18 cellular contexts compared by ENCODE assay signal in the genomic region with DNA sequence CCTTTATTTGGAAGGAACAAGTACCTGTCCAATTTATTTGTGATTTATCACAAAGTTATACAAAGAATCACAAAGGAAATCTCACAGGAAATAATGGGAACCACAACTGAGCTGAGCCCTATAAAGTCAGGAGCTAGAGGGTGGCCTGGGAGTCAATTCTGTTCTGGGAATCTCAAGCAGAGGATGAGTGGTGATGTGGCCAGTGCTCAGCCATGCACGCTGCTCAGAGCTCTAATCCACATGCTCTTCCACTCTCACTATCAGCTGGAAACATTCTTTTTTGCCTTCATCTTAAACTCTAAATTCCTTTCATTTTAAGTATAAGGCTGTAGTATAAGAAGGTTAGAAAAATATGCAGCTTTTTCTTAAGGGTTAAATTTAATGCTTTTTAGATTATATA. TPM values are rescaled to one million over a fixed set of nuclear protein-coding genes. Genes with fewer than 3 reads are reported as not detected.
DNase-seq lines count a peak whose midpoint lies in the region; ATAC-seq and TF ChIP-seq lines count a peak whose summit lies in the region.
"Had no signal": no experiment of that assay in that cellular context is flagged by ENCODE, and none has a peak within 500 bp of the region (broad histone marks: within the 10 kb centered on the region; RNA-seq: fewer than 3 reads in every experiment).

No MANE protein-coding gene starts in this region.

- no peak overlapping the region for H3K27ac ChIP-seq in endodermal cell (ENCODE audit: low read depth, low read length)
- no peak overlapping the region for H3K27ac ChIP-seq in WERI-Rb-1
- H3K27ac ChIP-seq: pancreas, thoracic aorta had no signal

- H3K27me3 Mint-ChIP-seq in endodermal cell (ENCODE audit: insufficient read depth) (no peaks in the 10 kb centered on the region), mesothelial cell of epicardium (ENCODE audit: low read depth) (no peaks in the 10 kb centered on the region), endothelial cell (ENCODE audit: unreplicated experiment) (no peaks in the 10 kb centered on the region)

- H3K9me3 Mint-ChIP-seq in endodermal cell = peaks cover 2% of the 10 kb centered on the region
- no peaks in the 10 kb centered on the region for H3K9me3 Mint-ChIP-seq in mesothelial cell of epicardium
- H3K9me3 Mint-ChIP-seq in endothelial cell (ENCODE audit: unreplicated experiment) = no peaks in the 10 kb centered on the region
- H3K9me3 Mint-ChIP-seq: activated CD4-positive, alpha-beta T cell treated with anti-CD3 and anti-CD28 coated beads, Interleukin-2, amount 10 ng/mL, durations not matched to agents 7 days and 5 days; activated naive CD4-positive, alpha-beta T cell treated with anti-CD3 and anti-CD28 coated beads, Interleukin-2, amount 50 U/mL, for 24 hours; H9 had no signal

- no peaks in the 10 kb centered on the region for H3K36me3 ChIP-seq in endodermal cell (ENCODE audit: control insufficient read depth, insufficient read depth, low read length)
- H3K36me3 ChIP-seq in WERI-Rb-1 = no peaks in the 10 kb centered on the region
- H3K36me3 ChIP-seq: pancreas, thoracic aorta had no signal

- peak overlapping the region; percentile 30 for H3K27ac Mint-ChIP-seq in endodermal cell
- peak overlapping the region; percentile 72 for H3K27ac Mint-ChIP-seq in mesothelial cell of epicardium
- H3K27ac Mint-ChIP-seq in endothelial cell (ENCODE audit: unreplicated experiment) = no peak overlapping the region
- H3K27ac Mint-ChIP-seq: activated naive CD4-positive, alpha-beta T cell treated with anti-CD3 and anti-CD28 coated beads, Interleukin-2, amount 50 U/mL, for 24 hours; H9 had no signal

- H3K4me1 ChIP-seq in endodermal cell (ENCODE audit: control insufficient read depth, insufficient read depth, low read length) = no peaks in the 10 kb centered on the region
- H3K4me1 ChIP-seq: pancreas had no signal

- peaks cover 2% of the 10 kb centered on the region for H3K4me1 Mint-ChIP-seq in endodermal cell
- peaks cover 8% of the 10 kb centered on the region for H3K4me1 Mint-ChIP-seq in mesothelial cell of epicardium
- H3K4me1 Mint-ChIP-seq in endothelial cell (ENCODE audit: unreplicated experiment) = peaks cover 6% of the 10 kb centered on the region
- H3K4me1 Mint-ChIP-seq: activated CD4-positive, alpha-beta T cell treated with anti-CD3 and anti-CD28 coated beads, Interleukin-2, amount 10 ng/mL, durations not matched to agents 7 days and 5 days had no signal

- H3K4me3 ChIP-seq in AG10803 (ENCODE audit: low read length) = no peak overlapping the region
- H3K4me3 ChIP-seq in endodermal cell (ENCODE audit: low read length) = no peak overlapping the region
- H3K4me3 ChIP-seq in WERI-Rb-1 (ENCODE audit: low read depth, low read length) = no peak overlapping the region
- H3K4me3 ChIP-seq: mucosa of descending colon, pancreas, thoracic aorta had no signal

- H3K36me3 Mint-ChIP-seq in endodermal cell (ENCODE audit: low read depth) (no peaks in the 10 kb centered on the region), mesothelial cell of epicardium (no peaks in the 10 kb centered on the region), endothelial cell (ENCODE audit: low read depth, unreplicated experiment) (no peaks in the 10 kb centered on the region)
- H3K36me3 Mint-ChIP-seq: activated naive CD4-positive, alpha-beta T cell treated with anti-CD3 and anti-CD28 coated beads, Interleukin-2, amount 50 U/mL, for 24 hours had no signal

- ATAC-seq in HG03432 (IDR thresholded peaks at IDR 0.05; ENCODE audit: unreplicated experiment) = no peak
- ATAC-seq: mucosa of descending colon, pancreas had no signal

- peak; percentile 31 for DNase-seq in AG10803 (ENCODE audit: low read depth)
- peak; percentile 15 for DNase-seq in LHCN-M2 (ENCODE audit: low read depth)
- no peak for DNase-seq in endodermal cell
- no peak for DNase-seq in mesothelial cell of epicardium (ENCODE audit: low spot score in 2 of 2, unreplicated experiment in 2 of 2)
- no peak for DNase-seq in NCI-H748 treated with DMSO at 0.1 percent for 48 hours (lab: John Stamatoyannopoulos, UW)
- no peak for DNase-seq in endothelial cell (ENCODE audit: low spot score)
- no peak for DNase-seq in WERI-Rb-1
- DNase-seq: activated CD4-positive, alpha-beta T cell treated with anti-CD3 and anti-CD28 coated beads, Interleukin-2, amount 10 ng/mL, durations not matched to agents 7 days and 5 days; AML-193; H9; mucosa of descending colon; NCI-H1930; pancreas; small intestine had no signal

- H3K4me3 Mint-ChIP-seq in endodermal cell = no peak overlapping the region
- H3K4me3 Mint-ChIP-seq in mesothelial cell of epicardium = no peak overlapping the region
- H3K4me3 Mint-ChIP-seq in endothelial cell (ENCODE audit: unreplicated experiment) = no peak overlapping the region
- H3K4me3 Mint-ChIP-seq: activated CD4-positive, alpha-beta T cell treated with anti-CD3 and anti-CD28 coated beads, Interleukin-2, amount 10 ng/mL, durations not matched to agents 7 days and 5 days; activated naive CD4-positive, alpha-beta T cell treated with anti-CD3 and anti-CD28 coated beads, Interleukin-2, amount 50 U/mL, for 24 hours; H9 had no signal

- H3K27me3 ChIP-seq in endodermal cell (ENCODE audit: control insufficient read depth, insufficient read depth, low read length, poor library complexity, severe bottlenecking) = no peaks in the 10 kb centered on the region
- no peaks in the 10 kb centered on the region for H3K27me3 ChIP-seq in WERI-Rb-1 (ENCODE audit: insufficient read depth, low read depth, severe bottlenecking)
- H3K27me3 ChIP-seq: pancreas had no signal

- no peaks in the 10 kb centered on the region for H3K9me3 ChIP-seq in endodermal cell (ENCODE audit: control insufficient read depth, low read length)
- no peaks in the 10 kb centered on the region for H3K9me3 ChIP-seq in WERI-Rb-1 (ENCODE audit: severe bottlenecking)
- H3K9me3 ChIP-seq: mucosa of descending colon, pancreas, thoracic aorta had no signal

- TF ChIP-seq CTCF in AG10803 (conservative IDR thresholded peaks at IDR 0.05; ENCODE audit: low read length) = no peak
- no peak for TF ChIP-seq CTCF in endodermal cell (conservative IDR thresholded peaks at IDR 0.05)
- TF ChIP-seq CTCF in mesothelial cell of epicardium (IDR thresholded peaks at IDR 0.05; ENCODE audit: unreplicated experiment) = no peak
- no peak for TF ChIP-seq CTCF in endothelial cell (IDR thresholded peaks at IDR 0.05; ENCODE audit: unreplicated experiment)
- no peak for TF ChIP-seq CTCF in WERI-Rb-1 (IDR thresholded peaks at IDR 0.05; ENCODE audit: low read depth, low read length)

- H3K9ac ChIP-seq in endodermal cell (ENCODE audit: extremely low read depth, low read length, poor library complexity, severe bottlenecking) = no peak overlapping the region

- 50% methylated on average over 1 of the region's 1 CpG; no CpG with 5 or more reads in 1 of the 2 experiments for WGBS in endodermal cell (ENCODE audit: insufficient coverage in 1 of 2, insufficient read length in 1 of 2), 2 experiments

RNA-seq across cellular contexts. Expression of gene UACA, which starts 36.6 kb away (rescaled TPM):
- total RNA-seq in LHCN-M2 (2014; rRNA removed) (41.1 and 48.2 TPM in 2 replicates), endodermal cell (10 to 100 TPM; 49.7 to 67.1 TPM), mesothelial cell of epicardium (64.6 to 70.3 TPM (median 68.5 TPM) in 3 replicates), endothelial cell (ENCODE audit: unreplicated experiment) (34.2 TPM)
- polyA plus RNA-seq in LHCN-M2 (2012) = 38.1 TPM
- polyA plus RNA-seq in endodermal cell (2013, experiment 1 of 2) = 40.9 TPM
- polyA plus RNA-seq in endodermal cell (2013, experiment 2 of 2) = 41.7 TPM
- total RNA-seq: OCI-LY7 had no signal

Comparison
In these comparisons a context has a peak if more than half of its experiments do, and no peak if none do; other contexts are left out.
1. DNase-seq: peak in AG10803 (single experiment) and LHCN-M2 (single experiment); none in endodermal cell (single experiment), mesothelial cell of epicardium (0 of 2), NCI-H748 treated with DMSO at 0.1 percent for 48 hours (single experiment), endothelial cell (single experiment) and WERI-Rb-1 (single experiment).